Comparison of ENCODE assay signal across 25 cellular contexts in genomic region chr11:61193596-61193995, GRCh38. TPM values are rescaled to one million over a fixed set of nuclear protein-coding genes. Genes with fewer than 3 reads are reported as not detected.
DNase-seq lines count a peak whose midpoint lies in the region; ATAC-seq and TF ChIP-seq lines count a peak whose summit lies in the region.
"Had no signal": no experiment of that assay in that cellular context is flagged by ENCODE, and none has a peak within 500 bp of the region (broad histone marks: within the 10 kb centered on the region; RNA-seq: fewer than 3 reads in every experiment).

No MANE protein-coding gene starts in this region.

- H3K27me3 ChIP-seq in endodermal cell (ENCODE audit: control insufficient read depth, insufficient read depth, low read length, poor library complexity, severe bottlenecking), result no peaks in the 10 kb centered on the region
- H3K27me3 ChIP-seq in upper lobe of right lung, result peaks cover 6% of the 10 kb centered on the region
- H3K27me3 ChIP-seq: brain microvascular endothelial cell, colonic mucosa had no signal

- DNase-seq in natural killer cell treated with Interleukin-12 subunit alpha and Interleukin-12 subunit beta and Interleukin-15 and Interleukin-18, amount 100 ng/mL, for 72 hours (ENCODE audit: low spot score), result peak; percentile 45
- DNase-seq in natural killer cell (no peak), NCI-H2171 treated with DMSO at 0.1 percent for 48 hours (lab: John Stamatoyannopoulos, UW) (peak; percentile 82), endodermal cell (peak; percentile 54), upper lobe of right lung (no peak), hippocampal formation (lab: John Stamatoyannopoulos, UW) (no peak), 8988T (no peak)
- DNase-seq: activated CD4-positive, alpha-beta T cell treated with anti-CD3 and anti-CD28 coated beads, Interleukin-2, amount 10 ng/mL, durations not matched to agents 7 days and 5 days; activated effector memory CD4-positive, alpha-beta T cell treated with Interleukin-2 at 50 U/mL for 16 hours; activated naive CD8-positive, alpha-beta T cell treated with anti-CD3 and anti-CD28 coated beads, Interleukin-2, amount 50 U/mL, for 24 hours; brain microvascular endothelial cell; CD4-positive, CD25-positive, alpha-beta regulatory T cell; colonic mucosa; GM23248; heart right ventricle; Kasumi-1; NCI-H1048; NCI-H510A treated with DMSO at 0.1 percent for 48 hours; PC-3; SIG-M5; stimulated activated CD4-positive, alpha-beta T cell treated with anti-CD3 and anti-CD28 coated beads, Interleukin-4, amount 100 ng/mL, for 24 hours; stimulated activated naive CD8-positive, alpha-beta T cell treated with anti-CD3 and anti-CD28 coated beads, Interleukin-15, amount 100 ng/mL, for 72 hours; T-helper 1 cell; trophoblast cell had no signal

- H3K9me3 ChIP-seq in endodermal cell (ENCODE audit: control insufficient read depth, low read length) (peaks cover 16% of the 10 kb centered on the region), upper lobe of right lung (no peaks in the 10 kb centered on the region)
- H3K9me3 ChIP-seq: colonic mucosa had no signal

- H3K4me3 Mint-ChIP-seq in natural killer cell treated with Interleukin-12 subunit alpha and Interleukin-12 subunit beta and Interleukin-15 and Interleukin-18, amount 100 ng/mL, for 72 hours, result no peak overlapping the region
- no peak overlapping the region for H3K4me3 Mint-ChIP-seq in natural killer cell
- H3K4me3 Mint-ChIP-seq in endodermal cell, result no peak overlapping the region
- H3K4me3 Mint-ChIP-seq: activated CD4-positive, alpha-beta T cell treated with anti-CD3 and anti-CD28 coated beads, Interleukin-2, amount 10 ng/mL, durations not matched to agents 7 days and 5 days; activated naive CD8-positive, alpha-beta T cell treated with anti-CD3 and anti-CD28 coated beads, Interleukin-2, amount 50 U/mL, for 24 hours; CD4-positive, CD25-positive, alpha-beta regulatory T cell; stimulated activated naive CD8-positive, alpha-beta T cell treated with anti-CD3 and anti-CD28 coated beads, Interleukin-15, amount 100 ng/mL, for 72 hours had no signal

- H3K36me3 ChIP-seq in endodermal cell (ENCODE audit: control insufficient read depth, insufficient read depth, low read length) (no peaks in the 10 kb centered on the region), upper lobe of right lung (no peaks in the 10 kb centered on the region)
- H3K36me3 ChIP-seq: brain microvascular endothelial cell, colonic mucosa, heart right ventricle had no signal

- H3K27ac ChIP-seq in endodermal cell (ENCODE audit: low read depth, low read length) (no peak overlapping the region), upper lobe of right lung (no peak overlapping the region)
- H3K27ac ChIP-seq: brain microvascular endothelial cell, colonic mucosa, GM23248, heart right ventricle had no signal

- H3K9me3 Mint-ChIP-seq in natural killer cell treated with Interleukin-12 subunit alpha and Interleukin-12 subunit beta and Interleukin-15 and Interleukin-18, amount 100 ng/mL, for 72 hours, result no peaks in the 10 kb centered on the region
- no peaks in the 10 kb centered on the region for H3K9me3 Mint-ChIP-seq in natural killer cell
- no peaks in the 10 kb centered on the region for H3K9me3 Mint-ChIP-seq in endodermal cell
- H3K9me3 Mint-ChIP-seq: activated CD4-positive, alpha-beta T cell treated with anti-CD3 and anti-CD28 coated beads, Interleukin-2, amount 10 ng/mL, durations not matched to agents 7 days and 5 days; activated naive CD8-positive, alpha-beta T cell treated with anti-CD3 and anti-CD28 coated beads, Interleukin-2, amount 50 U/mL, for 24 hours; CD4-positive, CD25-positive, alpha-beta regulatory T cell; stimulated activated naive CD8-positive, alpha-beta T cell treated with anti-CD3 and anti-CD28 coated beads, Interleukin-15, amount 100 ng/mL, for 72 hours had no signal

- H3K9ac ChIP-seq in endodermal cell (ENCODE audit: extremely low read depth, low read length, poor library complexity, severe bottlenecking), result no peak overlapping the region
- H3K9ac ChIP-seq: GM23248 had no signal

- WGBS in endodermal cell (ENCODE audit: insufficient coverage in 1 of 2, insufficient read length in 1 of 2), 2 experiments, result 78 to 80% methylated on average over 6 to 12 of the region's 12 CpGs

- H3K4me3 ChIP-seq in endodermal cell (ENCODE audit: low read length) (no peak overlapping the region), upper lobe of right lung (no peak overlapping the region)
- H3K4me3 ChIP-seq: colonic mucosa, GM23248, heart right ventricle had no signal

- no peak for ATAC-seq in natural killer cell treated with Interleukin-12 subunit alpha and Interleukin-12 subunit beta and Interleukin-15 and Interleukin-18, amount 100 ng/mL, for 72 hours
- ATAC-seq in natural killer cell (no peak), upper lobe of right lung (peak; percentile 22), HG03139 (IDR thresholded peaks at IDR 0.05; ENCODE audit: unreplicated experiment) (no peak)
- ATAC-seq: activated naive CD8-positive, alpha-beta T cell treated with anti-CD3 and anti-CD28 coated beads, Interleukin-2, amount 50 U/mL, for 24 hours; PC-3; stimulated activated naive CD8-positive, alpha-beta T cell treated with anti-CD3 and anti-CD28 coated beads, Interleukin-15, amount 100 ng/mL, for 72 hours had no signal

- no peak overlapping the region for H3K27ac Mint-ChIP-seq in natural killer cell treated with Interleukin-12 subunit alpha and Interleukin-12 subunit beta and Interleukin-15 and Interleukin-18, amount 100 ng/mL, for 72 hours
- H3K27ac Mint-ChIP-seq in natural killer cell (no peak overlapping the region), endodermal cell (no peak overlapping the region)
- H3K27ac Mint-ChIP-seq: activated CD4-positive, alpha-beta T cell treated with anti-CD3 and anti-CD28 coated beads, Interleukin-2, amount 10 ng/mL, durations not matched to agents 7 days and 5 days; activated naive CD8-positive, alpha-beta T cell treated with anti-CD3 and anti-CD28 coated beads, Interleukin-2, amount 50 U/mL, for 24 hours had no signal

- peaks cover 15 to 20% of the 10 kb centered on the region in 2 donors for H3K27me3 Mint-ChIP-seq in natural killer cell treated with Interleukin-12 subunit alpha and Interleukin-12 subunit beta and Interleukin-15 and Interleukin-18, amount 100 ng/mL, for 72 hours
- H3K27me3 Mint-ChIP-seq in natural killer cell (ENCODE audit: low read depth in 2 of 2) (peaks cover 0 to 8% of the 10 kb centered on the region in 2 donors), endodermal cell (ENCODE audit: insufficient read depth) (peaks cover 7% of the 10 kb centered on the region)
- H3K27me3 Mint-ChIP-seq: activated naive CD8-positive, alpha-beta T cell treated with anti-CD3 and anti-CD28 coated beads, Interleukin-2, amount 50 U/mL, for 24 hours had no signal

- H3K36me3 Mint-ChIP-seq in natural killer cell treated with Interleukin-12 subunit alpha and Interleukin-12 subunit beta and Interleukin-15 and Interleukin-18, amount 100 ng/mL, for 72 hours, result no peaks in the 10 kb centered on the region
- H3K36me3 Mint-ChIP-seq in natural killer cell (no peaks in the 10 kb centered on the region), endodermal cell (ENCODE audit: low read depth) (no peaks in the 10 kb centered on the region)
- H3K36me3 Mint-ChIP-seq: CD4-positive, CD25-positive, alpha-beta regulatory T cell had no signal

- no peaks in the 10 kb centered on the region for H3K4me1 ChIP-seq in endodermal cell (ENCODE audit: control insufficient read depth, insufficient read depth, low read length)
- no peaks in the 10 kb centered on the region for H3K4me1 ChIP-seq in upper lobe of right lung
- H3K4me1 ChIP-seq: colonic mucosa, heart right ventricle had no signal

- TF ChIP-seq CTCF in natural killer cell (IDR thresholded peaks at IDR 0.05), result no peak
- TF ChIP-seq CTCF in endodermal cell (conservative IDR thresholded peaks at IDR 0.05), result no peak
- no peak for TF ChIP-seq CTCF in upper lobe of right lung (IDR thresholded peaks at IDR 0.05)

- H3K4me1 Mint-ChIP-seq in natural killer cell treated with Interleukin-12 subunit alpha and Interleukin-12 subunit beta and Interleukin-15 and Interleukin-18, amount 100 ng/mL, for 72 hours (ENCODE audit: low read depth in 2 of 2), result no peaks in the 10 kb centered on the region
- H3K4me1 Mint-ChIP-seq in natural killer cell, result no peaks in the 10 kb centered on the region
- H3K4me1 Mint-ChIP-seq in endodermal cell, result no peaks in the 10 kb centered on the region
- H3K4me1 Mint-ChIP-seq: activated CD4-positive, alpha-beta T cell treated with anti-CD3 and anti-CD28 coated beads, Interleukin-2, amount 10 ng/mL, durations not matched to agents 7 days and 5 days; activated naive CD8-positive, alpha-beta T cell treated with anti-CD3 and anti-CD28 coated beads, Interleukin-2, amount 50 U/mL, for 24 hours; CD4-positive, CD25-positive, alpha-beta regulatory T cell; stimulated activated naive CD8-positive, alpha-beta T cell treated with anti-CD3 and anti-CD28 coated beads, Interleukin-15, amount 100 ng/mL, for 72 hours had no signal

- intact Hi-C loops in natural killer cell (cut with micrococcal nuclease), result no loop called here
- intact Hi-C loops in upper lobe of right lung (cut with DNase I), result no loop called here

RNA-seq across cellular contexts. Expression of gene PGA3, which starts 9.7 kb away (rescaled TPM):
- not detected for total RNA-seq in natural killer cell treated with Interleukin-12 subunit alpha and Interleukin-12 subunit beta and Interleukin-15 and Interleukin-18, amount 100 ng/mL, for 72 hours
- total RNA-seq in natural killer cell (not detected), endodermal cell (not detected), upper lobe of right lung (not detected)
- 0.21 TPM for polyA plus RNA-seq in endodermal cell (2013, experiment 1 of 2)
- polyA plus RNA-seq in endodermal cell (2013, experiment 2 of 2), result 0.46 TPM
- total RNA-seq: activated CD4-positive, alpha-beta T cell treated with anti-CD3 and anti-CD28 coated beads, Interleukin-2, amount 10 ng/mL, durations not matched to agents 7 days and 5 days; CD4-positive, CD25-positive, alpha-beta regulatory T cell; GM23248; PC-3 had no signal
- polyA plus RNA-seq: CD4-positive, CD25-positive, alpha-beta regulatory T cell; GM23248 had no signal

RNA-seq across cellular contexts. Expression of gene PGA4, which starts 28.6 kb away (rescaled TPM):
- not detected for total RNA-seq in natural killer cell treated with Interleukin-12 subunit alpha and Interleukin-12 subunit beta and Interleukin-15 and Interleukin-18, amount 100 ng/mL, for 72 hours
- total RNA-seq in natural killer cell (not detected), endodermal cell (under 1 TPM in 1 of 2 donors, not detected in 1; 0.62 TPM), upper lobe of right lung (0.67 TPM)
- polyA plus RNA-seq in endodermal cell (2013, experiment 1 of 2), result 0.21 TPM
- not detected for polyA plus RNA-seq in endodermal cell (2013, experiment 2 of 2)
- total RNA-seq: activated CD4-positive, alpha-beta T cell treated with anti-CD3 and anti-CD28 coated beads, Interleukin-2, amount 10 ng/mL, durations not matched to agents 7 days and 5 days; CD4-positive, CD25-positive, alpha-beta regulatory T cell; colonic mucosa; GM23248; PC-3 had no signal
- polyA plus RNA-seq: CD4-positive, CD25-positive, alpha-beta regulatory T cell had no signal

RNA-seq across cellular contexts. Expression of gene VPS37C, which starts 32.4 kb away (rescaled TPM):
- total RNA-seq in natural killer cell treated with Interleukin-12 subunit alpha and Interleukin-12 subunit beta and Interleukin-15 and Interleukin-18, amount 100 ng/mL, for 72 hours, result 10 to 100 TPM in 1 of 2 donors, 1 to 10 TPM in 1; 9.7 to 13.3 TPM
- total RNA-seq in natural killer cell (1 to 10 TPM; 6.4 to 6.9 (median 6.5) TPM), endodermal cell (10 to 100 TPM; 23.9 to 26.7 TPM), upper lobe of right lung (30.2 TPM)
- 23.6 TPM for polyA plus RNA-seq in endodermal cell (2013, experiment 1 of 2)
- polyA plus RNA-seq in endodermal cell (2013, experiment 2 of 2), result 20.3 TPM

RNA-seq across cellular contexts. Expression of gene PGA5, which starts 47.4 kb away (rescaled TPM):
- total RNA-seq in natural killer cell treated with Interleukin-12 subunit alpha and Interleukin-12 subunit beta and Interleukin-15 and Interleukin-18, amount 100 ng/mL, for 72 hours, result not detected
- total RNA-seq in natural killer cell (not detected), endodermal cell (under 1 TPM; 0.75 to 0.93 TPM), upper lobe of right lung (not detected)
- polyA plus RNA-seq in endodermal cell (2013, experiment 1 of 2), result 0.25 TPM
- 0.54 TPM for polyA plus RNA-seq in endodermal cell (2013, experiment 2 of 2)
- total RNA-seq: activated CD4-positive, alpha-beta T cell treated with anti-CD3 and anti-CD28 coated beads, Interleukin-2, amount 10 ng/mL, durations not matched to agents 7 days and 5 days; CD4-positive, CD25-positive, alpha-beta regulatory T cell; colonic mucosa; GM23248; PC-3 had no signal
- polyA plus RNA-seq: CD4-positive, CD25-positive, alpha-beta regulatory T cell; GM23248 had no signal

Comparison
In these comparisons a context has a peak if more than half of its experiments do, and no peak if none do; other contexts are left out.
1. DNase-seq: peak in natural killer cell treated with Interleukin-12 subunit alpha and Interleukin-12 subunit beta and Interleukin-15 and Interleukin-18, amount 100 ng/mL, for 72 hours (single experiment), NCI-H2171 treated with DMSO at 0.1 percent for 48 hours (single experiment) and endodermal cell (single experiment); none in natural killer cell (single experiment), upper lobe of right lung (single experiment), hippocampal formation (0 of 2) and 8988T (single experiment).